Comparison of ENCODE assay signal across 9 cellular contexts in genomic region chr2:7191927-7192326, GRCh38.
DNase-seq lines count a peak whose midpoint lies in the region; TF ChIP-seq lines count a peak whose summit lies in the region.
"Had no signal": no experiment of that assay in that cellular context is flagged by ENCODE, and none has a peak within 500 bp of the region (broad histone marks: within the 10 kb centered on the region; RNA-seq: fewer than 3 reads in every experiment).

No MANE protein-coding gene starts in this region.

- H3K4me1 ChIP-seq in mammary epithelial cell (ENCODE audit: insufficient read depth, low read length), result peaks cover 16% of the 10 kb centered on the region
- no peaks in the 10 kb centered on the region for H3K4me1 ChIP-seq in MM.1S (ENCODE audit: low read length)
- no peaks in the 10 kb centered on the region for H3K4me1 ChIP-seq in spleen

- no peak for TF ChIP-seq POLR2A in spleen (IDR thresholded peaks at IDR 0.05)

- H3K9me2 ChIP-seq in MM.1S (replicated peaks; ENCODE audit: insufficient read depth, low read length), result no peaks in the 10 kb centered on the region

- in situ Hi-C loops in mammary epithelial cell (cut with MboI; ENCODE audit: low sequenced_read_pairs in 2 of 2), result no loop called here

- H3K9me3 ChIP-seq in mammary epithelial cell (replicated peaks; ENCODE audit: insufficient read depth, low read length) (no peaks in the 10 kb centered on the region), MM.1S (replicated peaks; ENCODE audit: insufficient read depth, low read length) (no peaks in the 10 kb centered on the region; the same call in 1 of the 2 replicates), spleen (no peaks in the 10 kb centered on the region)

- no peaks in the 10 kb centered on the region for H3K27me3 ChIP-seq in mammary epithelial cell (ENCODE audit: insufficient read depth, low read length)
- no peaks in the 10 kb centered on the region for H3K27me3 ChIP-seq in MM.1S (replicated peaks; ENCODE audit: insufficient read depth, low read length)
- no peaks in the 10 kb centered on the region for H3K27me3 ChIP-seq in spleen (replicated peaks in 1 of 7)

- intact Hi-C loops in mammary epithelial cell (cut with micrococcal nuclease) (no loop called here), spleen (cut with DNase I; ENCODE audit: low total_unique reads) (no loop called here)

- dilution Hi-C loops in mammary epithelial cell (cut with HindIII; ENCODE audit: low sequenced_read_pairs), result no loop called here

- CTCF ChIA-PET in mammary epithelial cell (lab: Charles Lee; ENCODE audit: low non-redundant PET), result interaction anchor here (0.6 kb wide), 1 partner anchor 12 kb away, joined by 6 read pairs; no protein-coding TSS in a partner anchor

- TF ChIP-seq CTCF in mammary epithelial cell (conservative IDR thresholded peaks at IDR 0.05 in 1 of 2, IDR thresholded peaks at IDR 0.05 in 1 of 2; ENCODE audit: extremely low read depth in 1 of 2, insufficient read depth in 1 of 2, low read depth in 1 of 2, low read length in 2 of 2) (no peak), MM.1S (IDR thresholded peaks at IDR 0.05; ENCODE audit: low read length) (no peak), spleen (IDR thresholded peaks at IDR 0.05 in 8 of 11, conservative IDR thresholded peaks at IDR 0.05 in 3 of 11) (no peak)

- H3K79me2 ChIP-seq in mammary epithelial cell (ENCODE audit: insufficient read depth, low read length) (no peaks in the 10 kb centered on the region), MM.1S (ENCODE audit: low read length) (no peaks in the 10 kb centered on the region)

- 8% methylated on average over 4 of the region's 4 CpGs for WGBS in mammary epithelial cell (ENCODE audit: low coverage, missing lambda C conversion rate)
- WGBS in spleen, 5 donors, result 60 to 80% (median 68%) methylated on average over 4 of the region's 4 CpGs

- no peaks in the 10 kb centered on the region for H3F3A ChIP-seq in MM.1S (ENCODE audit: insufficient read depth, low read length)

- H3K4me2 ChIP-seq in mammary epithelial cell (ENCODE audit: insufficient read depth, low read depth, low read length) (peak overlapping the region; percentile 11), MM.1S (ENCODE audit: low read depth, low read length) (no peak overlapping the region)

- BruUV-seq in mammary epithelial cell (replicated peaks; lab: Mats Ljungman, UMichigan), result no TSS peak

- H3K36me3 ChIP-seq in mammary epithelial cell (ENCODE audit: insufficient read depth, low read length) (no peaks in the 10 kb centered on the region), MM.1S (replicated peaks; ENCODE audit: insufficient read depth, low read length) (no peaks in the 10 kb centered on the region), spleen (no peaks in the 10 kb centered on the region)

- H3K4me3 ChIP-seq in mammary epithelial cell (replicated peaks in 1 of 3; ENCODE audit: insufficient read depth in 1 of 3, low read depth in 2 of 3, low read length in 3 of 3) (no peak overlapping the region), MM.1S (ENCODE audit: low read length) (no peak overlapping the region), spleen (no peak overlapping the region)
- H3K4me3 ChIP-seq: skin epidermis had no signal

- H3K9ac ChIP-seq in mammary epithelial cell (ENCODE audit: insufficient read depth, low read length), result no peak overlapping the region
- no peak overlapping the region for H3K9ac ChIP-seq in MM.1S (ENCODE audit: low read length)

- H3K27ac ChIP-seq in mammary epithelial cell (ENCODE audit: insufficient read depth, low read depth, low read length) (no peak overlapping the region), MM.1S (ENCODE audit: low read length) (no peak overlapping the region), spleen (no peak overlapping the region)
- H3K27ac ChIP-seq: skin epidermis had no signal

- no peaks in the 10 kb centered on the region for H4K20me1 ChIP-seq in mammary epithelial cell (ENCODE audit: insufficient read depth, low read length)
- H4K20me1 ChIP-seq in MM.1S (ENCODE audit: insufficient read depth, low read length), result no peaks in the 10 kb centered on the region

- DNase-seq in DMS 273 (lab: John Stamatoyannopoulos, UW; ENCODE audit: unreplicated experiment) (peak; percentile 62), NCI-H226 (peak; percentile 99), mammary epithelial cell (peak; percentile 76), left kidney (ENCODE audit: low read depth, low spot score) (peak; percentile 78), MM.1S (no peak), HuH-7.5 (ENCODE audit: low spot score) (no peak), spleen (no peak)
- no peak for DNase-seq in activated CD8-positive, alpha-beta memory T cell treated with anti-CD3 and anti-CD28 coated beads for 24 hours

- H2AFZ ChIP-seq in mammary epithelial cell (ENCODE audit: low read depth, low read length), result no peak overlapping the region
- no peak overlapping the region for H2AFZ ChIP-seq in MM.1S (ENCODE audit: low read length)

Comparison
In these comparisons a context has a peak if more than half of its experiments do, and no peak if none do; other contexts are left out.
1. DNase-seq: peak in DMS 273 (single experiment), NCI-H226 (single experiment), mammary epithelial cell (single experiment) and left kidney (single experiment); none in MM.1S (single experiment), HuH-7.5 (single experiment), activated CD8-positive, alpha-beta memory T cell treated with anti-CD3 and anti-CD28 coated beads for 24 hours (single experiment) and spleen (single experiment).